Comparison of ENCODE assay signal across 8 cellular contexts in the genomic region with DNA sequence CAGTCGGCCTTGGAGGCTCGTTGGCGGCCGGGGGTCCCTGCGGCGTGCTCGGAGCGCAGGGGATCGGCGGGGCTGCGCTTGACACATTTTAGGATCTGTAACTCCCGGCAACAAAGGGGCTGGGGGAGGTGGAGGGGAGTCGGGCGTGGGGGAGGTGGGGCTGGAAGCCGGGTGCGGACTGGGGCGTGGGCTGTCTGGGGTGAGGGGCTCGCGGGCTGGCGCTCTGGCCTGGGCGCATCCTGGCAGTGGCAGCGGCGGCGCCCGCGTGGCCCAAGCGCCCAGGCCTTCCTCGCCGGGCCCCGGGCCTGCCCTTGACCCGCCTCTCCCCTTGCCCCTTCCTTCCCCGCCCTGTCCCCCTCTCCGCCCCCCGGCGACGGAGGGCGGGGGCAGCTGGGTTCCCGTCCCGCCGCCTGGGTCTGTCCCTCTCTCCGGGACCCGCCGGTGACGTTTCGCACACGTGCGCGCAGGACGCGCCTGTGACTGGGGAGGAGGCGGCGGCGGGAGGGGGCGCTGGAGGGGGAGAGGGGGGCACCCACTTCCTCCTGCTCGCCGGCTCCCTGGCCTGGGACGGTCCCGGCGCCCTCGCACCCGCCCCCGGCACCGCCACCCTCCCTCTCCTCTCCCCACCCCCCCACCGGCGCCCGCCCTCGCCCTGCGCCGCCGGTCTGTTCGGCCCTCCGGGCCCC. TPM values are rescaled to one million over a fixed set of nuclear protein-coding genes. Genes with fewer than 3 reads are reported as not detected.
DNase-seq lines count a peak whose midpoint lies in the region; ATAC-seq and TF ChIP-seq lines count a peak whose summit lies in the region.

No MANE protein-coding gene starts in this region.

- peak overlapping the region; percentile 84 for H3K4me3 ChIP-seq in SJSA1
- peak overlapping the region; percentile 64 to 87 for H3K4me3 ChIP-seq in gastroesophageal sphincter
- peak overlapping the region; percentile 90 for H3K4me3 ChIP-seq in suprapubic skin

- H3K9ac ChIP-seq in ES-I3 (ENCODE audit: low read depth, low read length) = peak overlapping the region; percentile 93

- no peak for TF ChIP-seq CTCF in gastroesophageal sphincter (IDR thresholded peaks at IDR 0.05)
- TF ChIP-seq CTCF in suprapubic skin (IDR thresholded peaks at IDR 0.05) = no peak

- H3K9me3 ChIP-seq in ES-I3 (ENCODE audit: control insufficient read depth, insufficient read depth, low read length) (no peaks in the 10 kb centered on the region), SJSA1 (replicated peaks) (no peaks in the 10 kb centered on the region), gastroesophageal sphincter (no peaks in the 10 kb centered on the region), suprapubic skin (no peaks in the 10 kb centered on the region)

- DNase-seq in GOT3 (lab: John Stamatoyannopoulos, UW) (peak; percentile 56), LHCN-M2 (ENCODE audit: low read depth) (peak; percentile 88), SJSA1 (ENCODE audit: low read depth in 1 of 2, low spot score in 2 of 2) (peak; percentile 78 to 97), occipital lobe (lab: John Stamatoyannopoulos, UW) (peak; percentile 75), suprapubic skin (ENCODE audit: low spot score in 2 of 2) (peak; percentile 89)
- DNase-seq in activated naive CD4-positive, alpha-beta T cell treated with Interleukin-2 at 50 U/mL for 16 hours = peak; percentile 90

- H3K36me3 ChIP-seq in ES-I3 (ENCODE audit: insufficient read depth, low read length) = peaks cover 10% of the 10 kb centered on the region
- peaks cover 36% of the 10 kb centered on the region for H3K36me3 ChIP-seq in SJSA1
- H3K36me3 ChIP-seq in gastroesophageal sphincter = no peaks in the 10 kb centered on the region
- no peaks in the 10 kb centered on the region for H3K36me3 ChIP-seq in suprapubic skin

- TF ChIP-seq POLR2A in gastroesophageal sphincter (IDR thresholded peaks at IDR 0.05) (peak; percentile 18 to 30), suprapubic skin (IDR thresholded peaks at IDR 0.05) (no peak)

- no peak for TF ChIP-seq EP300 in gastroesophageal sphincter (IDR thresholded peaks at IDR 0.05)
- TF ChIP-seq EP300 in suprapubic skin (IDR thresholded peaks at IDR 0.05) = no peak

- H3K27ac ChIP-seq in SJSA1 = peak overlapping the region; percentile 95
- H3K27ac ChIP-seq in gastroesophageal sphincter = peak overlapping the region; percentile 30 to 92 (median 86)
- peak overlapping the region; percentile 88 for H3K27ac ChIP-seq in suprapubic skin

- H3K27me3 ChIP-seq in SJSA1 (replicated peaks) = no peaks in the 10 kb centered on the region
- no peaks in the 10 kb centered on the region for H3K27me3 ChIP-seq in gastroesophageal sphincter
- no peaks in the 10 kb centered on the region for H3K27me3 ChIP-seq in suprapubic skin

- peak; percentile 40 for ATAC-seq in gastroesophageal sphincter

- 0% methylated on average over 17 of the region's 72 CpGs; no CpG with 5 or more reads in 1 of the 2 donors for WGBS in gastroesophageal sphincter (ENCODE audit: low coverage in 1 of 2), 2 donors
- 0% methylated on average over 21 of the region's 72 CpGs for WGBS in suprapubic skin

- H3K4me1 ChIP-seq in ES-I3 (ENCODE audit: insufficient read depth, low read length) (peaks cover 8% of the 10 kb centered on the region; the same call in 1 of the 2 replicates), SJSA1 (replicated peaks) (no peaks in the 10 kb centered on the region), gastroesophageal sphincter (peaks cover 0 to 19% (median 3%) of the 10 kb centered on the region in 3 donors), suprapubic skin (peaks cover 24% of the 10 kb centered on the region)

RNA-seq across cellular contexts. Expression of gene E2F3, which starts 1.5 kb away (rescaled TPM):
- total RNA-seq in LHCN-M2 (2014; rRNA removed) (7.1 and 7.6 TPM in 2 replicates), gastroesophageal sphincter (1 to 10 TPM; 3.4 to 6.5 (median 5.2) TPM), occipital lobe (3.6 TPM), suprapubic skin (1 to 10 TPM; 1.9 to 3.6 (median 2.9) TPM)
- 5.8 TPM for polyA plus RNA-seq in LHCN-M2 (2012)
- total RNA-seq in SJSA1 (2014; rRNA removed; shearing (Covaris generic)) = 7.5 and 11.1 TPM in 2 replicates

Comparison
In these comparisons a context has a peak if more than half of its experiments do, and no peak if none do; other contexts are left out.
1. Peak in every context shown above with its lines: DNase-seq, ATAC-seq, H3K4me3 ChIP-seq and H3K27ac ChIP-seq.
2. POLR2A ChIP-seq: peak in gastroesophageal sphincter (2 of 2); none in suprapubic skin (0 of 2).